In the genomic region with DNA sequence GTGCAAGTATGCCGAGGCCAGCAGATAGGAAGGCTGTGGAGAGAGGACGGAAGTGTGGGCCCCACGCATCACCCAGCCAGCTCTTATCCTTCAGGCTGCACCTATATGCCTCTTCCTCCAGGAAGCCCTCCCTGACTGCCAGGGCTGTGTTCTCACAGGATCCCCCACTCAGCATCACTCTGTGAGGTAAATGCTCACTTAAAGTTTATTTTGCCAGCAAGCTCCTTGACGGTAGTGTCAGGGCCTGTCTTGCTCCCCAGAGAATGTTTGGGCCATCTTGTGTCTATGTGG, we compare ENCODE assay signal across 18 cellular contexts. TPM values are rescaled to one million over a fixed set of nuclear protein-coding genes. Genes with fewer than 3 reads are reported as not detected.
DNase-seq lines count a peak whose midpoint lies in the region; TF ChIP-seq lines count a peak whose summit lies in the region.
"Had no signal": no experiment of that assay in that cellular context is flagged by ENCODE, and none has a peak within 500 bp of the region (broad histone marks: within the 10 kb centered on the region; RNA-seq: fewer than 3 reads in every experiment).

No MANE protein-coding gene starts in this region.

- no peaks in the 10 kb centered on the region for H3K27me3 ChIP-seq in colonic mucosa
- H3K27me3 ChIP-seq in neuronal stem cell (ENCODE audit: control insufficient read depth in 3 of 3, insufficient read depth in 3 of 3, low read depth in 1 of 3, low read length in 3 of 3): peaks cover 0 to 2% (median 1%) of the 10 kb centered on the region in 3 experiments
- H3K27me3 ChIP-seq: BLaER1 treated with 17β-estradiol and CSF1 and Interleukin-3, amounts not matched to agents 10 nM and 100 nM had no signal

- no peak overlapping the region for H3K4me2 ChIP-seq in neuronal stem cell (ENCODE audit: insufficient read depth, low read length, poor library complexity, severe bottlenecking)
- H3K4me2 ChIP-seq: BLaER1 treated with 17β-estradiol and CSF1 and Interleukin-3, amounts not matched to agents 10 nM and 100 nM had no signal

- H3K23ac ChIP-seq in neuronal stem cell (ENCODE audit: low read depth, low read length, poor library complexity): no peak overlapping the region

- H3K18ac ChIP-seq in neuronal stem cell (ENCODE audit: low read length): no peak overlapping the region

- no peak overlapping the region for H2AFZ ChIP-seq in neuronal stem cell (ENCODE audit: low read length)

- peak overlapping the region; percentile 20 for H2AK5ac ChIP-seq in neuronal stem cell (ENCODE audit: low read depth, low read length)

- H3K14ac ChIP-seq in neuronal stem cell (ENCODE audit: low read length): no peak overlapping the region

- TF ChIP-seq CTCF in HEK293 (tag by site-specific recombination; IDR thresholded peaks at IDR 0.05) (no peak), colonic mucosa (IDR thresholded peaks at IDR 0.05) (no peak)

- WGBS in neuronal stem cell (ENCODE audit: extremely low coverage in 2 of 2, insufficient read length in 2 of 2, insufficient replicate concordance in 1 of 2), 2 donors: no CpG with 5 or more reads among the region's 4 CpGs

- no peak overlapping the region for H2BK120ac ChIP-seq in neuronal stem cell (ENCODE audit: low read depth, low read length)

- CTCF ChIA-PET in HEK293 (lab: Yijun Ruan, JAX): interaction anchor here (0.7 to 2.6 kb wide), 3 partner anchors 24 to 62 kb away, joined by 3 to 8 read pairs (median 3); no protein-coding TSS in a partner anchor

- H4K91ac ChIP-seq in neuronal stem cell (ENCODE audit: low read depth, low read length, poor library complexity): no peak overlapping the region

- DNase-seq in colonic mucosa (no peak), neuronal stem cell (ENCODE audit: low spot score) (no peak), NCI-H446 (lab: John Stamatoyannopoulos, UW) (no peak), cerebellum (ENCODE audit: low spot score) (no peak)
- DNase-seq: Calu3; CD8-positive, alpha-beta memory T cell; DMS153; GOT3; HCEC 1CT; IMR-90; NCI-H1105; NCI-H2227 treated with DMSO at 0.1 percent for 48 hours; NCI-H774; NK-92 treated with Interleukin-12 subunit alpha and Interleukin-12 subunit beta, amount 100 ng/mL, for 24 hours; SJCRH30 had no signal

- H3K79me1 ChIP-seq in neuronal stem cell (ENCODE audit: low read depth, low read length): no peaks in the 10 kb centered on the region

- H2BK15ac ChIP-seq in neuronal stem cell (ENCODE audit: low read length): no peak overlapping the region

- H2BK5ac ChIP-seq in neuronal stem cell (ENCODE audit: low read length): no peak overlapping the region

- intact Hi-C loops in colonic mucosa (cut with DNase I): no loop called here

- H3K27ac ChIP-seq in HEK293 (ENCODE audit: extremely low read depth, low read depth, low read length): no peak overlapping the region
- H3K27ac ChIP-seq in colonic mucosa: peak overlapping the region; percentile 63
- no peak overlapping the region for H3K27ac ChIP-seq in neuronal stem cell (replicated peaks; ENCODE audit: low read length)
- H3K27ac ChIP-seq: BLaER1 treated with 17β-estradiol and CSF1 and Interleukin-3, amounts not matched to agents 10 nM and 100 nM; SJCRH30 had no signal

- H3K9me3 ChIP-seq in HEK293 (ENCODE audit: control insufficient read depth, insufficient read depth, low read depth, low read length) (no peaks in the 10 kb centered on the region), colonic mucosa (no peaks in the 10 kb centered on the region), neuronal stem cell (replicated peaks in 1 of 2; ENCODE audit: control insufficient read depth in 2 of 2, insufficient read depth in 1 of 2, low read depth in 1 of 2, low read length in 2 of 2) (peaks cover 0 to under 1% of the 10 kb centered on the region in 2 donors)
- H3K9me3 ChIP-seq: BLaER1 treated with 17β-estradiol and CSF1 and Interleukin-3, amounts not matched to agents 10 nM and 100 nM; SJCRH30 had no signal

- H3K36me3 ChIP-seq in HEK293 (ENCODE audit: control insufficient read depth in 2 of 2, insufficient read depth in 1 of 2, low read length in 2 of 2) (no peaks in the 10 kb centered on the region), colonic mucosa (no peaks in the 10 kb centered on the region), neuronal stem cell (replicated peaks in 1 of 2; ENCODE audit: control insufficient read depth in 2 of 2, insufficient read depth in 2 of 2, low read length in 2 of 2) (no peaks in the 10 kb centered on the region)
- H3K36me3 ChIP-seq: BLaER1 treated with 17β-estradiol and CSF1 and Interleukin-3, amounts not matched to agents 10 nM and 100 nM; SJCRH30 had no signal

- H3K9ac ChIP-seq in colonic mucosa (ENCODE audit: low read depth in 2 of 2, low read length in 2 of 2): no peak overlapping the region
- no peak overlapping the region for H3K9ac ChIP-seq in neuronal stem cell (ENCODE audit: low read depth, low read length, poor library complexity)
- H3K9ac ChIP-seq: BLaER1 treated with 17β-estradiol and CSF1 and Interleukin-3, amounts not matched to agents 10 nM and 100 nM had no signal

- H4K8ac ChIP-seq in neuronal stem cell (ENCODE audit: low read depth, low read length): no peak overlapping the region

- H2BK12ac ChIP-seq in neuronal stem cell (ENCODE audit: low read length): no peak overlapping the region

- POLR2A ChIA-PET in HEK293 (lab: Yijun Ruan, JAX): no interaction called here

- H3K4me1 ChIP-seq in HEK293 (ENCODE audit: control insufficient read depth, insufficient read depth, low read length): no peaks in the 10 kb centered on the region
- peaks cover 21% of the 10 kb centered on the region for H3K4me1 ChIP-seq in colonic mucosa
- peaks cover 12 to 17% of the 10 kb centered on the region in 2 donors for H3K4me1 ChIP-seq in neuronal stem cell (ENCODE audit: control insufficient read depth in 2 of 2, insufficient read depth in 1 of 2, low read depth in 1 of 2, low read length in 2 of 2)
- H3K4me1 ChIP-seq: SJCRH30 had no signal

- H3K4me3 ChIP-seq in HEK293 (ENCODE audit: low read depth, low read length): no peak overlapping the region
- H3K4me3 ChIP-seq in colonic mucosa: no peak overlapping the region
- H3K4me3 ChIP-seq in neuronal stem cell (ENCODE audit: low read length in 2 of 2): no peak overlapping the region
- H3K4me3 ChIP-seq: BLaER1 treated with 17β-estradiol and CSF1 and Interleukin-3, amounts not matched to agents 10 nM and 100 nM; SJCRH30 had no signal

- peak overlapping the region; percentile 61 for H3K4ac ChIP-seq in neuronal stem cell (ENCODE audit: low read length)

TF ChIP-seq in HEK293, 187 proteins besides CTCF, POLR2A, EP300 and RAD21:
- TF ChIP-seq ZNF664 (tag by site-specific recombination; IDR thresholded peaks at IDR 0.05) (0 out of 2 replicates have a peak, but pooled peaks have one; percentile 10), ZBTB21 (tag by site-specific recombination; IDR thresholded peaks at IDR 0.05) (no peak), ZNF266 (tag by site-specific recombination; IDR thresholded peaks at IDR 0.05; ENCODE audit: low read depth) (no peak)

RNA-seq across cellular contexts. Expression of a gene that starts 4.4 kb away (rescaled TPM):
- total RNA-seq in colonic mucosa (10 to 100 TPM in 1 of 2 donors, 1 to 10 TPM in 1; 7.8 to 19.3 TPM), cerebellum (not detected)
- polyA plus RNA-seq in neuronal stem cell (2013, experiment 1 of 2): 0.04 TPM
- 0.03 TPM for polyA plus RNA-seq in neuronal stem cell (2013, experiment 2 of 2)
- total RNA-seq: Calu3; CD8-positive, alpha-beta memory T cell; G401; IMR-90; SJCRH30 had no signal
- polyA plus RNA-seq: CD8-positive, alpha-beta memory T cell; IMR-90 had no signal

RNA-seq across cellular contexts. Expression of a gene that starts 5.4 kb away (rescaled TPM):
- total RNA-seq in colonic mucosa (10 to 100 TPM; 35.1 to 52.5 TPM), cerebellum (2.4 TPM)
- 7.6 TPM for polyA plus RNA-seq in neuronal stem cell (2013, experiment 1 of 2)
- 6.7 TPM for polyA plus RNA-seq in neuronal stem cell (2013, experiment 2 of 2)

RNA-seq across cellular contexts. Expression of a gene that starts 15.4 kb away (rescaled TPM):
- total RNA-seq in colonic mucosa (10 to 100 TPM; 10.6 to 13.8 TPM), cerebellum (0.27 TPM)
- polyA plus RNA-seq in neuronal stem cell (2013, experiment 1 of 2): not detected
- polyA plus RNA-seq in neuronal stem cell (2013, experiment 2 of 2): not detected
- total RNA-seq: G401, IMR-90 had no signal
- polyA plus RNA-seq: IMR-90 had no signal

RNA-seq across cellular contexts. Expression of a gene that starts 28.4 kb away (rescaled TPM):
- total RNA-seq in colonic mucosa (100 to 1,000 TPM; 329 to 361 TPM), cerebellum (106 TPM)
- 71.8 TPM for polyA plus RNA-seq in neuronal stem cell (2013, experiment 1 of 2)
- 67.2 TPM for polyA plus RNA-seq in neuronal stem cell (2013, experiment 2 of 2)

RNA-seq across cellular contexts. Expression of a gene that starts 39.2 kb away (rescaled TPM):
- total RNA-seq in colonic mucosa (under 1 TPM; 0.08 to 0.89 TPM), cerebellum (not detected)
- polyA plus RNA-seq in neuronal stem cell (2013, experiment 1 of 2): not detected
- not detected for polyA plus RNA-seq in neuronal stem cell (2013, experiment 2 of 2)
- total RNA-seq: CD8-positive, alpha-beta memory T cell; G401; IMR-90; SJCRH30 had no signal
- polyA plus RNA-seq: CD8-positive, alpha-beta memory T cell; IMR-90 had no signal

Comparison
In these comparisons a context has a peak if more than half of its experiments do, and no peak if none do; other contexts are left out.
1. RNA of a gene that starts 5.4 kb away (total RNA-seq): 35.1 to 52.5 TPM in colonic mucosa; 2.4 TPM in cerebellum (single experiment); every median in the first group is over 10 times any median in the second.